21 cellular contexts compared by ENCODE assay signal in genomic region chr2:10932345-10933151, GRCh38. TPM values are rescaled to one million over a fixed set of nuclear protein-coding genes. Genes with fewer than 3 reads are reported as not detected.
DNase-seq lines count a peak whose midpoint lies in the region; ATAC-seq, FAIRE-seq and TF ChIP-seq lines count a peak whose summit lies in the region.
"Had no signal": no experiment of that assay in that cellular context is flagged by ENCODE, and none has a peak within 500 bp of the region (broad histone marks: within the 10 kb centered on the region; RNA-seq: fewer than 3 reads in every experiment).

No MANE protein-coding gene starts in this region.

- no peak for FAIRE-seq in RCC 7860 (lab: Jason Lieb, UNC)

- TF ChIP-seq CTCF in type B pancreatic cell (conservative IDR thresholded peaks at IDR 0.05): no peak
- TF ChIP-seq CTCF in colonic mucosa (IDR thresholded peaks at IDR 0.05): no peak

- peak overlapping the region; percentile 43 for H3K27ac Mint-ChIP-seq in type B pancreatic cell
- H3K27ac Mint-ChIP-seq in stimulated activated naive CD8-positive, alpha-beta T cell treated with anti-CD3 and anti-CD28 coated beads, Interleukin-15, amount 100 ng/mL, for 72 hours: peak overlapping the region in 1 of 2 donors; percentile 43
- H3K27ac Mint-ChIP-seq: activated CD8-positive, alpha-beta T cell treated with anti-CD3 and anti-CD28 coated beads for 36 hours; activated naive CD8-positive, alpha-beta T cell treated with anti-CD3 and anti-CD28 coated beads for 36 hours; CD8-positive, alpha-beta memory T cell; effector memory CD8-positive, alpha-beta T cell; GM23338; stimulated activated naive CD8-positive, alpha-beta T cell treated with anti-CD3 and anti-CD28 coated beads, Interleukin-15, Interleukin-2, amounts not matched to agents 100 ng/mL and 50 ng/mL, for 24 hours had no signal

- H3K4me1 ChIP-seq in colonic mucosa: no peaks in the 10 kb centered on the region
- H3K4me1 ChIP-seq: left ventricle myocardium inferior, prostate gland had no signal

- no peak overlapping the region for H3K27ac ChIP-seq in colonic mucosa
- H3K27ac ChIP-seq: cardiac muscle cell, left ventricle myocardium inferior, prostate gland had no signal

- H3K36me3 ChIP-seq in colonic mucosa: no peaks in the 10 kb centered on the region
- H3K36me3 ChIP-seq: cardiac muscle cell, left ventricle myocardium inferior, prostate gland had no signal

- H3K36me3 Mint-ChIP-seq in type B pancreatic cell: no peaks in the 10 kb centered on the region
- H3K36me3 Mint-ChIP-seq: activated naive CD8-positive, alpha-beta T cell treated with anti-CD3 and anti-CD28 coated beads for 36 hours; CD8-positive, alpha-beta memory T cell had no signal

- no peaks in the 10 kb centered on the region for H3K9me3 Mint-ChIP-seq in type B pancreatic cell
- no peaks in the 10 kb centered on the region for H3K9me3 Mint-ChIP-seq in stimulated activated naive CD8-positive, alpha-beta T cell treated with anti-CD3 and anti-CD28 coated beads, Interleukin-15, amount 100 ng/mL, for 72 hours
- H3K9me3 Mint-ChIP-seq: activated CD8-positive, alpha-beta T cell treated with anti-CD3 and anti-CD28 coated beads for 36 hours; activated naive CD8-positive, alpha-beta T cell treated with anti-CD3 and anti-CD28 coated beads for 36 hours; effector memory CD8-positive, alpha-beta T cell; stimulated activated naive CD8-positive, alpha-beta T cell treated with anti-CD3 and anti-CD28 coated beads, Interleukin-15, Interleukin-2, amounts not matched to agents 100 ng/mL and 50 ng/mL, for 24 hours had no signal

- H3K4me1 Mint-ChIP-seq in type B pancreatic cell (ENCODE audit: unreplicated experiment): peaks cover 19% of the 10 kb centered on the region
- H3K4me1 Mint-ChIP-seq in stimulated activated naive CD8-positive, alpha-beta T cell treated with anti-CD3 and anti-CD28 coated beads, Interleukin-15, amount 100 ng/mL, for 72 hours: no peaks in the 10 kb centered on the region
- H3K4me1 Mint-ChIP-seq: activated naive CD8-positive, alpha-beta T cell treated with anti-CD3 and anti-CD28 coated beads for 36 hours; CD8-positive, alpha-beta memory T cell had no signal

- H3K27me3 Mint-ChIP-seq in type B pancreatic cell: peaks cover 17% of the 10 kb centered on the region
- peaks cover 63% of the 10 kb centered on the region for H3K27me3 Mint-ChIP-seq in stimulated activated naive CD8-positive, alpha-beta T cell treated with anti-CD3 and anti-CD28 coated beads, Interleukin-15, amount 100 ng/mL, for 72 hours
- H3K27me3 Mint-ChIP-seq: stimulated activated naive CD8-positive, alpha-beta T cell treated with anti-CD3 and anti-CD28 coated beads, Interleukin-15, Interleukin-2, amounts not matched to agents 100 ng/mL and 50 ng/mL, for 24 hours had no signal

- no peak overlapping the region for H3K4me3 Mint-ChIP-seq in type B pancreatic cell
- H3K4me3 Mint-ChIP-seq in stimulated activated naive CD8-positive, alpha-beta T cell treated with anti-CD3 and anti-CD28 coated beads, Interleukin-15, amount 100 ng/mL, for 72 hours: no peak overlapping the region
- H3K4me3 Mint-ChIP-seq: activated CD8-positive, alpha-beta T cell treated with anti-CD3 and anti-CD28 coated beads for 36 hours; activated naive CD8-positive, alpha-beta T cell treated with anti-CD3 and anti-CD28 coated beads for 36 hours; CD8-positive, alpha-beta memory T cell; effector memory CD8-positive, alpha-beta T cell; GM23338; stimulated activated naive CD8-positive, alpha-beta T cell treated with anti-CD3 and anti-CD28 coated beads, Interleukin-15, Interleukin-2, amounts not matched to agents 100 ng/mL and 50 ng/mL, for 24 hours had no signal

- H3K4me3 ChIP-seq in colonic mucosa: no peak overlapping the region
- H3K4me3 ChIP-seq: cardiac muscle cell, GM23338, left ventricle myocardium inferior, prostate gland had no signal

- peak; percentile 30 for DNase-seq in NCI-H510A treated with DMSO at 0.1 percent for 48 hours (lab: John Stamatoyannopoulos, UW)
- DNase-seq in NCI-H510A (lab: John Stamatoyannopoulos, UW): no peak
- DNase-seq in RCC 7860 (ENCODE audit: low spot score): peak; percentile 37
- peak; percentile 33 for DNase-seq in kidney tubule cell (ENCODE audit: low spot score)
- DNase-seq in type B pancreatic cell (ENCODE audit: extremely low spot score, unreplicated experiment): no peak
- no peak for DNase-seq in colonic mucosa
- DNase-seq in stimulated activated naive CD8-positive, alpha-beta T cell treated with anti-CD3 and anti-CD28 coated beads, Interleukin-15, amount 100 ng/mL, for 72 hours: no peak
- DNase-seq: activated CD8-positive, alpha-beta T cell treated with anti-CD3 and anti-CD28 coated beads for 36 hours; activated naive CD8-positive, alpha-beta T cell treated with anti-CD3 and anti-CD28 coated beads for 36 hours; CD8-positive, alpha-beta memory T cell; effector memory CD8-positive, alpha-beta T cell; Kasumi-1; left ventricle myocardium inferior; NCI-H1436 treated with DMSO at 0.1 percent for 48 hours; RPMI8226; stimulated activated CD4-positive, alpha-beta T cell treated with anti-CD3 and anti-CD28 coated beads, Interleukin-15, amount 100 ng/mL, for 24 hours had no signal

- no peaks in the 10 kb centered on the region for H3K9me3 ChIP-seq in colonic mucosa
- H3K9me3 ChIP-seq: left ventricle myocardium inferior, prostate gland had no signal

- H3K27me3 ChIP-seq in colonic mucosa: no peaks in the 10 kb centered on the region
- H3K27me3 ChIP-seq: cardiac muscle cell had no signal

- no peak overlapping the region for H3K9ac ChIP-seq in colonic mucosa (ENCODE audit: low read depth in 2 of 2, low read length in 2 of 2)

- intact Hi-C loops in colonic mucosa (cut with DNase I): no loop called here

- ATAC-seq in stimulated activated naive CD8-positive, alpha-beta T cell treated with anti-CD3 and anti-CD28 coated beads, Interleukin-15, amount 100 ng/mL, for 72 hours: no peak
- no peak for ATAC-seq in GM18907 (IDR thresholded peaks at IDR 0.05; ENCODE audit: unreplicated experiment)
- ATAC-seq: activated CD8-positive, alpha-beta T cell treated with anti-CD3 and anti-CD28 coated beads for 36 hours; effector memory CD8-positive, alpha-beta T cell; GM23338 had no signal

RNA-seq across cellular contexts. Expression of gene KCNF1, which starts 20.8 kb away (rescaled TPM):
- total RNA-seq in type B pancreatic cell (ENCODE audit: low replicate concordance) (3.6 and 3.7 TPM in 2 replicates), colonic mucosa (under 1 TPM; 0.22 to 0.90 TPM)
- total RNA-seq: activated CD8-positive, alpha-beta T cell treated with anti-CD3 and anti-CD28 coated beads for 36 hours; activated naive CD8-positive, alpha-beta T cell treated with anti-CD3 and anti-CD28 coated beads for 36 hours; CD8-positive, alpha-beta memory T cell had no signal

Comparison
In these comparisons a context has a peak if more than half of its experiments do, and no peak if none do; other contexts are left out.
1. DNase-seq: peak in NCI-H510A treated with DMSO at 0.1 percent for 48 hours (single experiment), RCC 7860 (single experiment) and kidney tubule cell (single experiment); none in NCI-H510A (single experiment), type B pancreatic cell (single experiment), colonic mucosa (single experiment) and stimulated activated naive CD8-positive, alpha-beta T cell treated with anti-CD3 and anti-CD28 coated beads, Interleukin-15, amount 100 ng/mL, for 72 hours (0 of 2).